ENCODE assay signal across 1 cellular context in genomic region chr21:43659136-43660000, GRCh38.
TF ChIP-seq lines count a peak whose summit lies in the region.

Gene HSF2BP (minus strand): TSS chr21:43659488. CDS start chr21:43658096, 1,392 bp downstream.
A gene with protein sequence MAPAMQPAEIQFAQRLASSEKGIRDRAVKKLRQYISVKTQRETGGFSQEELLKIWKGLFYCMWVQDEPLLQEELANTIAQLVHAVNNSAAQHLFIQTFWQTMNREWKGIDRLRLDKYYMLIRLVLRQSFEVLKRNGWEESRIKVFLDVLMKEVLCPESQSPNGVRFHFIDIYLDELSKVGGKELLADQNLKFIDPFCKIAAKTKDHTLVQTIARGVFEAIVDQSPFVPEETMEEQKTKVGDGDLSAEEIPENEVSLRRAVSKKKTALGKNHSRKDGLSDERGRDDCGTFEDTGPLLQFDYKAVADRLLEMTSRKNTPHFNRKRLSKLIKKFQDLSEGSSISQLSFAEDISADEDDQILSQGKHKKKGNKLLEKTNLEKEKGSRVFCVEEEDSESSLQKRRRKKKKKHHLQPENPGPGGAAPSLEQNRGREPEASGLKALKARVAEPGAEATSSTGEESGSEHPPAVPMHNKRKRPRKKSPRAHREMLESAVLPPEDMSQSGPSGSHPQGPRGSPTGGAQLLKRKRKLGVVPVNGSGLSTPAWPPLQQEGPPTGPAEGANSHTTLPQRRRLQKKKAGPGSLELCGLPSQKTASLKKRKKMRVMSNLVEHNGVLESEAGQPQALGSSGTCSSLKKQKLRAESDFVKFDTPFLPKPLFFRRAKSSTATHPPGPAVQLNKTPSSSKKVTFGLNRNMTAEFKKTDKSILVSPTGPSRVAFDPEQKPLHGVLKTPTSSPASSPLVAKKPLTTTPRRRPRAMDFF (plus strand): TSS chr21:43659560. CDS start chr21:43659665, 105 bp downstream.

TF ChIP-seq in HepG2, 621 proteins besides CTCF, POLR2A, EP300 and RAD21 (continued from another document and continues in another):
- TF ChIP-seq, protein P1, sequence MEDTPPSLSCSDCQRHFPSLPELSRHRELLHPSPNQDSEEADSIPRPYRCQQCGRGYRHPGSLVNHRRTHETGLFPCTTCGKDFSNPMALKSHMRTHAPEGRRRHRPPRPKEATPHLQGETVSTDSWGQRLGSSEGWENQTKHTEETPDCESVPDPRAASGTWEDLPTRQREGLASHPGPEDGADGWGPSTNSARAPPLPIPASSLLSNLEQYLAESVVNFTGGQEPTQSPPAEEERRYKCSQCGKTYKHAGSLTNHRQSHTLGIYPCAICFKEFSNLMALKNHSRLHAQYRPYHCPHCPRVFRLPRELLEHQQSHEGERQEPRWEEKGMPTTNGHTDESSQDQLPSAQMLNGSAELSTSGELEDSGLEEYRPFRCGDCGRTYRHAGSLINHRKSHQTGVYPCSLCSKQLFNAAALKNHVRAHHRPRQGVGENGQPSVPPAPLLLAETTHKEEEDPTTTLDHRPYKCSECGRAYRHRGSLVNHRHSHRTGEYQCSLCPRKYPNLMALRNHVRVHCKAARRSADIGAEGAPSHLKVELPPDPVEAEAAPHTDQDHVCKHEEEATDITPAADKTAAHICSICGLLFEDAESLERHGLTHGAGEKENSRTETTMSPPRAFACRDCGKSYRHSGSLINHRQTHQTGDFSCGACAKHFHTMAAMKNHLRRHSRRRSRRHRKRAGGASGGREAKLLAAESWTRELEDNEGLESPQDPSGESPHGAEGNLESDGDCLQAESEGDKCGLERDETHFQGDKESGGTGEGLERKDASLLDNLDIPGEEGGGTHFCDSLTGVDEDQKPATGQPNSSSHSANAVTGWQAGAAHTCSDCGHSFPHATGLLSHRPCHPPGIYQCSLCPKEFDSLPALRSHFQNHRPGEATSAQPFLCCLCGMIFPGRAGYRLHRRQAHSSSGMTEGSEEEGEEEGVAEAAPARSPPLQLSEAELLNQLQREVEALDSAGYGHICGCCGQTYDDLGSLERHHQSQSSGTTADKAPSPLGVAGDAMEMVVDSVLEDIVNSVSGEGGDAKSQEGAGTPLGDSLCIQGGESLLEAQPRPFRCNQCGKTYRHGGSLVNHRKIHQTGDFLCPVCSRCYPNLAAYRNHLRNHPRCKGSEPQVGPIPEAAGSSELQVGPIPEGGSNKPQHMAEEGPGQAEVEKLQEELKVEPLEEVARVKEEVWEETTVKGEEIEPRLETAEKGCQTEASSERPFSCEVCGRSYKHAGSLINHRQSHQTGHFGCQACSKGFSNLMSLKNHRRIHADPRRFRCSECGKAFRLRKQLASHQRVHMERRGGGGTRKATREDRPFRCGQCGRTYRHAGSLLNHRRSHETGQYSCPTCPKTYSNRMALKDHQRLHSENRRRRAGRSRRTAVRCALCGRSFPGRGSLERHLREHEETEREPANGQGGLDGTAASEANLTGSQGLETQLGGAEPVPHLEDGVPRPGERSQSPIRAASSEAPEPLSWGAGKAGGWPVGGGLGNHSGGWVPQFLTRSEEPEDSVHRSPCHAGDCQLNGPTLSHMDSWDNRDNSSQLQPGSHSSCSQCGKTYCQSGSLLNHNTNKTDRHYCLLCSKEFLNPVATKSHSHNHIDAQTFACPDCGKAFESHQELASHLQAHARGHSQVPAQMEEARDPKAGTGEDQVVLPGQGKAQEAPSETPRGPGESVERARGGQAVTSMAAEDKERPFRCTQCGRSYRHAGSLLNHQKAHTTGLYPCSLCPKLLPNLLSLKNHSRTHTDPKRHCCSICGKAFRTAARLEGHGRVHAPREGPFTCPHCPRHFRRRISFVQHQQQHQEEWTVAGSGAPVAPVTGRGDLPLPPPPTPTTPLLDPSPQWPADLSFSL (CRISPR knock-in tag; IDR thresholded peaks at IDR 0.05): no peak
- TF ChIP-seq SNRNP70 (IDR thresholded peaks at IDR 0.05; ENCODE audit: low read depth, low read length): no peak
- peak; percentile 64; the same call in 1 of the 2 replicates for TF ChIP-seq ZSCAN9 (CRISPR knock-in tag; IDR thresholded peaks at IDR 0.05; ENCODE audit: borderline replicate concordance)
- peak; percentile 98 for TF ChIP-seq ZNF431 (CRISPR knock-in tag; IDR thresholded peaks at IDR 0.05; ENCODE audit: borderline replicate concordance, low read depth)
- 0 out of 2 replicates have a peak, but pooled peaks have one; percentile 57 for TF ChIP-seq ZNF510 (CRISPR knock-in tag; IDR thresholded peaks at IDR 0.05; ENCODE audit: low read depth)
- no peak for TF ChIP-seq MEF2D (CRISPR knock-in tag; IDR thresholded peaks at IDR 0.05)
- TF ChIP-seq ZNF501 (CRISPR knock-in tag; IDR thresholded peaks at IDR 0.05): no peak
- TF ChIP-seq ZFYVE20 (CRISPR knock-in tag; IDR thresholded peaks at IDR 0.05; ENCODE audit: borderline replicate concordance, low read depth): peak; percentile 92; the same call in 1 of the 2 replicates
- TF ChIP-seq FIP1L1 (IDR thresholded peaks at IDR 0.05; ENCODE audit: borderline replicate concordance, insufficient read depth, low read depth, low read length): no peak
- TF ChIP-seq ZNF251 (CRISPR knock-in tag; IDR thresholded peaks at IDR 0.05): no peak
- TF ChIP-seq, protein P2, sequence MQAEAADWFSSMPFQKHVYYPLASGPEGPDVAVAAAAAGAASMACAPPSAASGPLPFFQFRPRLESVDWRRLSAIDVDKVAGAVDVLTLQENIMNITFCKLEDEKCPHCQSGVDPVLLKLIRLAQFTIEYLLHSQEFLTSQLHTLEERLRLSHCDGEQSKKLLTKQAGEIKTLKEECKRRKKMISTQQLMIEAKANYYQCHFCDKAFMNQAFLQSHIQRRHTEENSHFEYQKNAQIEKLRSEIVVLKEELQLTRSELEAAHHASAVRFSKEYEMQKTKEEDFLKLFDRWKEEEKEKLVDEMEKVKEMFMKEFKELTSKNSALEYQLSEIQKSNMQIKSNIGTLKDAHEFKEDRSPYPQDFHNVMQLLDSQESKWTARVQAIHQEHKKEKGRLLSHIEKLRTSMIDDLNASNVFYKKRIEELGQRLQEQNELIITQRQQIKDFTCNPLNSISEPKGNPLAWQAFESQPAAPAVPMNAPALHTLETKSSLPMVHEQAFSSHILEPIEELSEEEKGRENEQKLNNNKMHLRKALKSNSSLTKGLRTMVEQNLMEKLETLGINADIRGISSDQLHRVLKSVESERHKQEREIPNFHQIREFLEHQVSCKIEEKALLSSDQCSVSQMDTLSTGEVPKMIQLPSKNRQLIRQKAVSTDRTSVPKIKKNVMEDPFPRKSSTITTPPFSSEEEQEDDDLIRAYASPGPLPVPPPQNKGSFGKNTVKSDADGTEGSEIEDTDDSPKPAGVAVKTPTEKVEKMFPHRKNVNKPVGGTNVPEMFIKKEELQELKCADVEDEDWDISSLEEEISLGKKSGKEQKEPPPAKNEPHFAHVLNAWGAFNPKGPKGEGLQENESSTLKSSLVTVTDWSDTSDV (CRISPR knock-in tag; IDR thresholded peaks at IDR 0.05): peak; percentile 91; the same call in 1 of the 2 replicates
- peak; percentile 86 for TF ChIP-seq JUN (CRISPR knock-in tag; IDR thresholded peaks at IDR 0.05)
- peak; percentile 73; the same call in 1 of the 2 replicates for TF ChIP-seq ELK4 (CRISPR knock-in tag; IDR thresholded peaks at IDR 0.05; ENCODE audit: borderline replicate concordance)
- TF ChIP-seq ELF4 (CRISPR knock-in tag; IDR thresholded peaks at IDR 0.05; ENCODE audit: borderline replicate concordance): peak; percentile 73; the same call in 1 of the 2 replicates
- peak; percentile 88; the same call in 2 of the 3 replicates for TF ChIP-seq MXI1 (IDR thresholded peaks at IDR 0.05; ENCODE audit: borderline replicate concordance, low read depth, low read length)
- peak; percentile 77 for TF ChIP-seq CBX1 (IDR thresholded peaks at IDR 0.05; ENCODE audit: low read depth)
- no peak for TF ChIP-seq SOX13 (IDR thresholded peaks at IDR 0.05)
- peak in 1 of 2 experiments; percentile 48; a peak in 2 of 4 replicates for TF ChIP-seq SOX13 (CRISPR knock-in tag; conservative IDR thresholded peaks at IDR 0.05 in 1 of 2, IDR thresholded peaks at IDR 0.05 in 1 of 2)
- peak; percentile 79 for TF ChIP-seq MYNN (CRISPR knock-in tag; IDR thresholded peaks at IDR 0.05; ENCODE audit: low read depth)
- peak; percentile 80 for TF ChIP-seq GABPB1 (CRISPR knock-in tag; IDR thresholded peaks at IDR 0.05)
- no peak for TF ChIP-seq SOX6 (IDR thresholded peaks at IDR 0.05)
- 0 out of 2 replicates have a peak, but pooled peaks have one; percentile 12 for TF ChIP-seq SOX6 (CRISPR knock-in tag; IDR thresholded peaks at IDR 0.05)
- TF ChIP-seq TCF7 (IDR thresholded peaks at IDR 0.05; ENCODE audit: low read depth): no peak; the same call in 1 of the 2 replicates
- TF ChIP-seq, protein P3, sequence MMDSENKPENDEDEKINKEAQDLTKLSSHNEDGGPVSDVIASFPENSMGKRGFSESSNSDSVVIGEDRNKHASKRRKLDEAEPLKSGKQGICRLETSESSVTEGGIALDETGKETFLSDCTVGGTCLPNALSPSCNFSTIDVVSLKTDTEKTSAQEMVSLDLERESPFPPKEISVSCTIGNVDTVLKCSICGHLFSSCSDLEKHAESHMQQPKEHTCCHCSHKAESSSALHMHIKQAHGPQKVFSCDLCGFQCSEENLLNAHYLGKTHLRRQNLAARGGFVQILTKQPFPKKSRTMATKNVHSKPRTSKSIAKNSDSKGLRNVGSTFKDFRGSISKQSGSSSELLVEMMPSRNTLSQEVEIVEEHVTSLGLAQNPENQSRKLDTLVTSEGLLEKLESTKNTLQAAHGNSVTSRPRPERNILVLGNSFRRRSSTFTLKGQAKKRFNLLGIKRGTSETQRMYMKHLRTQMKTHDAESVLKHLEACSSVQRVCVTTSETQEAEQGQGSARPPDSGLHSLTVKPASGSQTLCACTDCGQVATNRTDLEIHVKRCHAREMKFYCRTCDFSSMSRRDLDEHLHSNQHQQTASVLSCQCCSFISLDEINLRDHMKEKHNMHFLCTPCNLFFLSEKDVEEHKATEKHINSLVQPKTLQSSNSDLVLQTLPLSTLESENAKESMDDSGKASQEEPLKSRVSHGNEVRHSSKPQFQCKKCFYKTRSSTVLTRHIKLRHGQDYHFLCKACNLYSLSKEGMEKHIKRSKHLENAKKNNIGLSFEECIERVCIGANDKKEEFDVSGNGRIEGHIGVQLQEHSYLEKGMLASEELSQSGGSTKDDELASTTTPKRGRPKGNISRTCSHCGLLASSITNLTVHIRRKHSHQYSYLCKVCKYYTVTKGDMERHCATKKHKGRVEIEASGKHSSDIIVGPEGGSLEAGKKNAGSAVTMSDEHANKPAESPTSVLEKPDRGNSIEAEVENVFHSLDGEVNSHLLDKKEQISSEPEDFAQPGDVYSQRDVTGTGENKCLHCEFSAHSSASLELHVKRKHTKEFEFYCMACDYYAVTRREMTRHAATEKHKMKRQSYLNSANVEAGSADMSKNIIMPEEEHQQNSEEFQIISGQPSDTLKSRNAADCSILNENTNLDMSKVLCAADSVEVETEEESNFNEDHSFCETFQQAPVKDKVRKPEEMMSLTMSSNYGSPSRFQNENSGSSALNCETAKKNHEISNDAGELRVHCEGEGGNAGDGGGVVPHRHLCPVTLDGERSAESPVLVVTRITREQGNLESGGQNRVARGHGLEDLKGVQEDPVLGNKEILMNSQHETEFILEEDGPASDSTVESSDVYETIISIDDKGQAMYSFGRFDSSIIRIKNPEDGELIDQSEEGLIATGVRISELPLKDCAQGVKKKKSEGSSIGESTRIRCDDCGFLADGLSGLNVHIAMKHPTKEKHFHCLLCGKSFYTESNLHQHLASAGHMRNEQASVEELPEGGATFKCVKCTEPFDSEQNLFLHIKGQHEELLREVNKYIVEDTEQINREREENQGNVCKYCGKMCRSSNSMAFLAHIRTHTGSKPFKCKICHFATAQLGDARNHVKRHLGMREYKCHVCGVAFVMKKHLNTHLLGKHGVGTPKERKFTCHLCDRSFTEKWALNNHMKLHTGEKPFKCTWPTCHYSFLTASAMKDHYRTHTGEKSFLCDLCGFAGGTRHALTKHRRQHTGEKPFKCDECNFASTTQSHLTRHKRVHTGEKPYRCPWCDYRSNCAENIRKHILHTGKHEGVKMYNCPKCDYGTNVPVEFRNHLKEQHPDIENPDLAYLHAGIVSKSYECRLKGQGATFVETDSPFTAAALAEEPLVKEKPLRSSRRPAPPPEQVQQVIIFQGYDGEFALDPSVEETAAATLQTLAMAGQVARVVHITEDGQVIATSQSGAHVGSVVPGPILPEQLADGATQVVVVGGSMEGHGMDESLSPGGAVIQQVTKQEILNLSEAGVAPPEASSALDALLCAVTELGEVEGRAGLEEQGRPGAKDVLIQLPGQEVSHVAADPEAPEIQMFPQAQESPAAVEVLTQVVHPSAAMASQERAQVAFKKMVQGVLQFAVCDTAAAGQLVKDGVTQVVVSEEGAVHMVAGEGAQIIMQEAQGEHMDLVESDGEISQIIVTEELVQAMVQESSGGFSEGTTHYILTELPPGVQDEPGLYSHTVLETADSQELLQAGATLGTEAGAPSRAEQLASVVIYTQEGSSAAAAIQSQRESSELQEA (CRISPR knock-in tag; IDR thresholded peaks at IDR 0.05; ENCODE audit: not compliant biosample characterization): no peak
- TF ChIP-seq MED1 (CRISPR knock-in tag; IDR thresholded peaks at IDR 0.05): peak; percentile 92
- no peak for TF ChIP-seq SCMH1 (CRISPR knock-in tag; IDR thresholded peaks at IDR 0.05; ENCODE audit: borderline replicate concordance)
- no peak for TF ChIP-seq SNAPC2 (CRISPR knock-in tag; IDR thresholded peaks at IDR 0.05)
- TF ChIP-seq ZNF326 (CRISPR knock-in tag; IDR thresholded peaks at IDR 0.05; ENCODE audit: borderline replicate concordance): no peak
- TF ChIP-seq ZNF790 (CRISPR knock-in tag; IDR thresholded peaks at IDR 0.05; ENCODE audit: borderline replicate concordance): peak; percentile 16; the same call in 1 of the 2 replicates
- TF ChIP-seq ZNF883 (CRISPR knock-in tag; IDR thresholded peaks at IDR 0.05; ENCODE audit: not compliant biosample characterization): peak; percentile 95
- no peak for TF ChIP-seq GLI4 (CRISPR knock-in tag; IDR thresholded peaks at IDR 0.05; ENCODE audit: borderline replicate concordance)
- TF ChIP-seq POLR2AphosphoS2 (IDR thresholded peaks at IDR 0.05; ENCODE audit: low read depth, low read length): no peak
